In genomic region chr7:130243486-130243885, GRCh38 we compare ENCODE assay signal across 12 cellular contexts. TPM values are rescaled to one million over a fixed set of nuclear protein-coding genes. Genes with fewer than 3 reads are reported as not detected.
"Had no signal": no experiment of that assay in that cellular context is flagged by ENCODE, and none has a peak within 500 bp of the region (broad histone marks: within the 10 kb centered on the region; RNA-seq: fewer than 3 reads in every experiment).

No MANE protein-coding gene starts in this region.

RNA-seq across cellular contexts. Expression of gene CPA2, which starts 23.2 kb away (rescaled TPM):
- total RNA-seq: cardiac septum; frontal cortex; lung microvascular endothelial cell; natural killer cell treated with Interleukin-12 subunit alpha and Interleukin-12 subunit beta and Interleukin-15 and Interleukin-18, amount 100 ng/mL, for 72 hours; osteocyte; sigmoid colon; temporal lobe had no signal

RNA-seq across cellular contexts. Expression of gene SSMEM1, which starts 35.8 kb away (rescaled TPM):
- total RNA-seq: activated naive CD4-positive, alpha-beta T cell treated with anti-CD3 and anti-CD28 coated beads, Interleukin-2, amount 50 U/mL, for 72 hours; cardiac septum; colonic mucosa; frontal cortex; heart left ventricle; lung microvascular endothelial cell; mucosa of gallbladder; natural killer cell treated with Interleukin-12 subunit alpha and Interleukin-12 subunit beta and Interleukin-15 and Interleukin-18, amount 100 ng/mL, for 72 hours; osteocyte; sigmoid colon; temporal lobe; upper lobe of left lung had no signal

RNA-seq across cellular contexts. Expression of gene CPA4, which starts 49.5 kb away (rescaled TPM):
- total RNA-seq: activated naive CD4-positive, alpha-beta T cell treated with anti-CD3 and anti-CD28 coated beads, Interleukin-2, amount 50 U/mL, for 72 hours; colonic mucosa; lung microvascular endothelial cell; natural killer cell treated with Interleukin-12 subunit alpha and Interleukin-12 subunit beta and Interleukin-15 and Interleukin-18, amount 100 ng/mL, for 72 hours; sigmoid colon; temporal lobe had no signal
